20 cellular contexts compared by ENCODE assay signal in the genomic region with DNA sequence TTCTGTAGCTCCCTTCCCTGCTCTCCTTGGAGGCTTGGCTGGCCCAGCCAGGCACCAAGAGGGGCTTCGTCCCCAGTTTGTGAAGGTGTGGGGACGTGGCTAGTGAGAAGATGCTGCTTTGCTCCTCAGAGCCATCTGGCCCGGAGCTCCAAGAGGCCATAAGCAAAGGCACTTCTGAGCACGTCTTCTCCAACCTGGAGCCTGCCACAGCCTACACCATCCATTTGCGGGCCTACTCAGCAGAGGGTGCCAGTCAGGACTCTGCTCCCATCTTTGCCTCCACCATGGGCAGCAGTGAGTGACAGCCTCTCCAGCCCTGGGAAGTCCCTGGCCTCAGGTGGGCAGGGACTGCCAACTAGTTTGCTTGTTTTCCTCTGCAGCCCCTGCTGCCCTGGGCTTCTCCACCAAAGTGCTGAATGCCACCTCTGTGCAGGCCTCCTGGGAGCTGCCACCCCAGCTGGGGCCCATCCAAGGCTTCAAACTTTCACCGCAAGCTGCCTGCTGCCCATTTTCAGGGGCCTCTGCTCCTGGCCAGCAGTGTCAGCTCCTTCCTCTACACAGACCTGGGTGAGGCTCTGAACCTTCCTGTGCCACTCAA. TPM values are rescaled to one million over a fixed set of nuclear protein-coding genes. Genes with fewer than 3 reads are reported as not detected.
DNase-seq lines count a peak whose midpoint lies in the region; ATAC-seq and TF ChIP-seq lines count a peak whose summit lies in the region.
"Had no signal": no experiment of that assay in that cellular context is flagged by ENCODE, and none has a peak within 500 bp of the region (broad histone marks: within the 10 kb centered on the region; RNA-seq: fewer than 3 reads in every experiment).

No MANE protein-coding gene starts in this region.

- no peaks in the 10 kb centered on the region for H3K27me3 ChIP-seq in right atrium auricular region
- no peaks in the 10 kb centered on the region for H3K27me3 ChIP-seq in upper lobe of right lung
- H3K27me3 ChIP-seq: heart right ventricle had no signal

- H3K27me3 Mint-ChIP-seq in activated T-helper 1 cell treated with anti-CD3 and anti-CD28 coated beads, Interleukin-12 subunit alpha, Interleukin-12 subunit beta, Interleukin-2, Interleukin-4 antibody, amounts not matched to agents 30 ng/mL and 10 ng/mL and 1 ng/mL, durations not matched to agents 14 hours and 24 hours and 36 hours (ENCODE audit: insufficient read depth): no peaks in the 10 kb centered on the region
- peaks cover 22% of the 10 kb centered on the region for H3K27me3 Mint-ChIP-seq in glutamatergic neuron (ENCODE audit: unreplicated experiment)

- H3K36me3 Mint-ChIP-seq in activated T-helper 1 cell treated with anti-CD3 and anti-CD28 coated beads, Interleukin-12 subunit alpha, Interleukin-12 subunit beta, Interleukin-2, Interleukin-4 antibody, amounts not matched to agents 30 ng/mL and 10 ng/mL and 1 ng/mL, durations not matched to agents 14 hours and 24 hours and 36 hours (ENCODE audit: low read depth): peaks cover 13% of the 10 kb centered on the region
- no peaks in the 10 kb centered on the region for H3K36me3 Mint-ChIP-seq in glutamatergic neuron (ENCODE audit: unreplicated experiment)

- H3K27ac ChIP-seq in right atrium auricular region: no peak overlapping the region
- H3K27ac ChIP-seq in upper lobe of right lung: no peak overlapping the region
- H3K27ac ChIP-seq: epithelial cell of prostate, heart right ventricle had no signal

- intact Hi-C loops in cardiac septum (cut with DNase I) (no loop called here), upper lobe of right lung (cut with DNase I) (no loop called here)
- intact Hi-C loops in activated T-helper 1 cell treated with anti-CD3 and anti-CD28 coated beads, Interleukin-12 subunit alpha, Interleukin-12 subunit beta, Interleukin-2, Interleukin-4 antibody, amounts not matched to agents 30 ng/mL and 10 ng/mL and 1 ng/mL, durations not matched to agents 14 hours and 24 hours and 36 hours (cut with micrococcal nuclease): no loop called here

- H3K4me3 Mint-ChIP-seq in activated T-helper 1 cell treated with anti-CD3 and anti-CD28 coated beads, Interleukin-12 subunit alpha, Interleukin-12 subunit beta, Interleukin-2, Interleukin-4 antibody, amounts not matched to agents 30 ng/mL and 10 ng/mL and 1 ng/mL, durations not matched to agents 14 hours and 24 hours and 36 hours: no peak overlapping the region
- no peak overlapping the region for H3K4me3 Mint-ChIP-seq in glutamatergic neuron (ENCODE audit: unreplicated experiment)
- H3K4me3 Mint-ChIP-seq: nephron; stimulated activated effector memory CD8-positive, alpha-beta T cell treated with anti-CD3 and anti-CD28 coated beads, Interleukin-12 subunit alpha, Interleukin-12 subunit beta, amount 100 ng/mL, for 72 hours had no signal

- ATAC-seq in upper lobe of right lung: no peak
- ATAC-seq in GM19395 (IDR thresholded peaks at IDR 0.05; ENCODE audit: unreplicated experiment): no peak
- ATAC-seq: heart right ventricle; left colon; SK-N-SH treated with all-trans-retinoic acid at 6 μM for 48 hours; stimulated activated effector memory CD8-positive, alpha-beta T cell treated with anti-CD3 and anti-CD28 coated beads, Interleukin-12 subunit alpha, Interleukin-12 subunit beta, amount 100 ng/mL, for 72 hours had no signal

- H3K4me1 Mint-ChIP-seq in activated T-helper 1 cell treated with anti-CD3 and anti-CD28 coated beads, Interleukin-12 subunit alpha, Interleukin-12 subunit beta, Interleukin-2, Interleukin-4 antibody, amounts not matched to agents 30 ng/mL and 10 ng/mL and 1 ng/mL, durations not matched to agents 14 hours and 24 hours and 36 hours (ENCODE audit: low read depth): peaks cover 37% of the 10 kb centered on the region
- H3K4me1 Mint-ChIP-seq in glutamatergic neuron (ENCODE audit: low read depth, unreplicated experiment): peaks cover 6% of the 10 kb centered on the region

- H3K9me3 Mint-ChIP-seq in activated T-helper 1 cell treated with anti-CD3 and anti-CD28 coated beads, Interleukin-12 subunit alpha, Interleukin-12 subunit beta, Interleukin-2, Interleukin-4 antibody, amounts not matched to agents 30 ng/mL and 10 ng/mL and 1 ng/mL, durations not matched to agents 14 hours and 24 hours and 36 hours: no peaks in the 10 kb centered on the region
- peaks cover 14% of the 10 kb centered on the region for H3K9me3 Mint-ChIP-seq in glutamatergic neuron (ENCODE audit: unreplicated experiment)
- H3K9me3 Mint-ChIP-seq: nephron; stimulated activated effector memory CD8-positive, alpha-beta T cell treated with anti-CD3 and anti-CD28 coated beads, Interleukin-12 subunit alpha, Interleukin-12 subunit beta, amount 100 ng/mL, for 72 hours had no signal

- peak; percentile 43 for DNase-seq in cardiac septum (ENCODE audit: low spot score)
- DNase-seq in right atrium auricular region (ENCODE audit: low spot score): no peak
- DNase-seq in activated T-helper 1 cell treated with anti-CD3 and anti-CD28 coated beads, Interleukin-12 subunit alpha, Interleukin-12 subunit beta, Interleukin-2, Interleukin-4 antibody, amounts not matched to agents 30 ng/mL and 10 ng/mL and 1 ng/mL, durations not matched to agents 14 hours and 24 hours and 36 hours (ENCODE audit: low spot score): no peak
- no peak for DNase-seq in glutamatergic neuron
- peak; percentile 49 for DNase-seq in upper lobe of right lung
- no peak for DNase-seq in T-helper 9 cell
- no peak for DNase-seq in NCI-H1417 treated with DMSO at 0.1 percent for 48 hours (lab: John Stamatoyannopoulos, UW)
- DNase-seq: DMS53, GDM1, heart right ventricle, left colon, MV-4-11, NCI-H1930, NCI-H226, NCI-H748 treated with DMSO at 0.1 percent for 48 hours had no signal

- peaks cover 0 to 29% of the 10 kb centered on the region in 2 donors for H3K4me1 ChIP-seq in right atrium auricular region
- H3K4me1 ChIP-seq in upper lobe of right lung: peaks cover 19% of the 10 kb centered on the region

- H3K4me3 ChIP-seq in right atrium auricular region: no peak overlapping the region
- no peak overlapping the region for H3K4me3 ChIP-seq in upper lobe of right lung
- H3K4me3 ChIP-seq: heart right ventricle had no signal

- TF ChIP-seq CTCF in right atrium auricular region (IDR thresholded peaks at IDR 0.05) (no peak), glutamatergic neuron (IDR thresholded peaks at IDR 0.05; ENCODE audit: partially characterized antibody, unreplicated experiment) (no peak), upper lobe of right lung (IDR thresholded peaks at IDR 0.05) (no peak)

- peak overlapping the region; percentile 23 for H3K27ac Mint-ChIP-seq in activated T-helper 1 cell treated with anti-CD3 and anti-CD28 coated beads, Interleukin-12 subunit alpha, Interleukin-12 subunit beta, Interleukin-2, Interleukin-4 antibody, amounts not matched to agents 30 ng/mL and 10 ng/mL and 1 ng/mL, durations not matched to agents 14 hours and 24 hours and 36 hours
- peak overlapping the region; percentile 44 for H3K27ac Mint-ChIP-seq in glutamatergic neuron (ENCODE audit: unreplicated experiment)

- no peaks in the 10 kb centered on the region for H3K9me3 ChIP-seq in right atrium auricular region
- H3K9me3 ChIP-seq in upper lobe of right lung: no peaks in the 10 kb centered on the region
- H3K9me3 ChIP-seq: heart right ventricle had no signal

- H3K36me3 ChIP-seq in right atrium auricular region: no peaks in the 10 kb centered on the region
- H3K36me3 ChIP-seq in upper lobe of right lung: no peaks in the 10 kb centered on the region

RNA-seq across cellular contexts. Expression of a gene that starts 25.9 kb away (rescaled TPM):
- total RNA-seq in cardiac septum (9.8 TPM), right atrium auricular region (10 to 100 TPM in 1 of 2 donors, 1 to 10 TPM in 1; 9.9 to 20.1 TPM), glutamatergic neuron (ENCODE audit: unreplicated experiment) (10.8 TPM), upper lobe of right lung (105 TPM)
- 10.8 and 11.1 TPM in 2 replicates for total RNA-seq in activated T-helper 1 cell treated with anti-CD3 and anti-CD28 coated beads, Interleukin-12 subunit alpha, Interleukin-12 subunit beta, Interleukin-2, Interleukin-4 antibody, amounts not matched to agents 30 ng/mL and 10 ng/mL and 1 ng/mL, durations not matched to agents 14 hours and 24 hours and 36 hours

Comparison
In these comparisons a context has a peak if more than half of its experiments do, and no peak if none do; other contexts are left out.
1. DNase-seq: peak in cardiac septum (single experiment) and upper lobe of right lung (single experiment); none in right atrium auricular region (single experiment), activated T-helper 1 cell treated with anti-CD3 and anti-CD28 coated beads, Interleukin-12 subunit alpha, Interleukin-12 subunit beta, Interleukin-2, Interleukin-4 antibody, amounts not matched to agents 30 ng/mL and 10 ng/mL and 1 ng/mL, durations not matched to agents 14 hours and 24 hours and 36 hours (single experiment), glutamatergic neuron (single experiment), T-helper 9 cell (single experiment) and NCI-H1417 treated with DMSO at 0.1 percent for 48 hours (single experiment).